Comparison of ENCODE assay signal across 15 cellular contexts in the genomic region with DNA sequence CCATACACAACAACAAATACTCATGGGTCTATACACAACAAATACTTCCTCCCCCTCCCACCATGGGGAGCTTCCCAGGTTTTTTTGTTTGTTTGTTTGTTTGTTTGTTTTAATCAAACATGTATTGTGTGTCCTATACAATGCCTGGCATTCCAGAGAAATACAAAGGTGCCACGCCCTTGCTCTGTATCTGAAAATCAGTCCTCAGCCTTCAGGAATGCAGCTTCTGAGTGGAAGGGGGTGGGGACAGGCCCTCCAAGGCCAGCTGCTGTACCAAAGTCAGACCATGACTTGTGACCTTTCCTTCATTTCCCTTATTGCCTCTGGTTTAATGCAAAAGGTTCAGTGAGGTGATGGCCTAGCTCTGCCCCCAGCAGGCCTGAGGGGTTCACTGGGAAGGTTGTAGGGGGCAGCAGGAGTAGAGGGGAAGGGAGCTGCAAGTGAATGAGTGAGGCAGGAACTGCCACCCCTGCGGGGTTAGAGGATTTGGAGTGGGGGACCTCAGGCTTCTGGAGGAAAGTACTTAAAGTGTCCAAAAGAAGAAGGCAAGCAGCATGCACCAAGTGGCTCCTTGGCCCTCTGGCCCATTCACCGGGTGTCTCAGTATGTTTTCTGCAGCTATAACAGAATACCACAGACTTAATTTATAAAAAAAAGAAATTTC.
DNase-seq lines count a peak whose midpoint lies in the region; ATAC-seq and TF ChIP-seq lines count a peak whose summit lies in the region.
"Had no signal": no experiment of that assay in that cellular context is flagged by ENCODE, and none has a peak within 500 bp of the region (broad histone marks: within the 10 kb centered on the region; RNA-seq: fewer than 3 reads in every experiment).

No MANE protein-coding gene starts in this region.

- H3K4me1 Mint-ChIP-seq in GM23338 (peaks cover 26% of the 10 kb centered on the region), WTC11 (peaks cover 23% of the 10 kb centered on the region)

- DNase-seq in AG08395 (ENCODE audit: low spot score) (peak; percentile 29), GM23338 (ENCODE audit: low spot score) (peak; percentile 69), WTC11 (ENCODE audit: low spot score) (no peak), lower lobe of right lung (no peak), hepatocyte (ENCODE audit: low spot score) (no peak), osteoblast (ENCODE audit: insufficient read length, low spot score, missing footprints) (no peak), coronary artery (ENCODE audit: low spot score) (no peak), DMS153 (lab: John Stamatoyannopoulos, UW) (no peak)
- DNase-seq: amygdala; mucosa of descending colon; NCI-H1417; NCI-H510A treated with DMSO at 0.1 percent for 48 hours; stimulated activated CD4-positive, alpha-beta T cell treated with anti-CD3 and anti-CD28 coated beads, Interleukin-4, amount 100 ng/mL, for 1 hour; stimulated activated naive CD4-positive, alpha-beta T cell had no signal

- H2AFZ ChIP-seq in GM23338 (no peak overlapping the region), hepatocyte (no peak overlapping the region), osteoblast (ENCODE audit: low read length) (no peak overlapping the region)

- no peaks in the 10 kb centered on the region for H3F3A ChIP-seq in GM23338 (replicated peaks; ENCODE audit: low read depth)

- H3K9me3 ChIP-seq in lower lobe of right lung: no peaks in the 10 kb centered on the region
- H3K9me3 ChIP-seq in hepatocyte (ENCODE audit: low read depth): no peaks in the 10 kb centered on the region
- H3K9me3 ChIP-seq in osteoblast (ENCODE audit: low read depth, low read length): no peaks in the 10 kb centered on the region
- H3K9me3 ChIP-seq: BLaER1, mucosa of descending colon had no signal

- H3K9me3 Mint-ChIP-seq in GM23338 (no peaks in the 10 kb centered on the region), WTC11 (no peaks in the 10 kb centered on the region)

- CTCF ChIA-PET in WTC11 (lab: Charles Lee): interaction anchor here (0.6 to 2.5 kb wide), 4 partner anchors 88 to 338 kb away, joined by 3 to 8 read pairs (median 4); no protein-coding TSS in a partner anchor

- no peaks in the 10 kb centered on the region for H3K9me2 ChIP-seq in GM23338 (ENCODE audit: insufficient read depth)
- no peaks in the 10 kb centered on the region for H3K9me2 ChIP-seq in hepatocyte (replicated peaks; ENCODE audit: insufficient read depth)

- intact Hi-C loops in lower lobe of right lung (cut with DNase I): no loop called here

- peak; percentile 68 for ATAC-seq in GM23338
- peak; percentile 67 for ATAC-seq in WTC11
- ATAC-seq in lower lobe of right lung: peak; percentile 61 to 64
- ATAC-seq: mucosa of descending colon had no signal

- TF ChIP-seq CTCF in GM23338 (conservative IDR thresholded peaks at IDR 0.05; ENCODE audit: low read depth in 2 of 2) (no peak), WTC11 (IDR thresholded peaks at IDR 0.05) (no peak), lower lobe of right lung (IDR thresholded peaks at IDR 0.05) (no peak), hepatocyte (IDR thresholded peaks at IDR 0.05; ENCODE audit: poor library complexity) (no peak), osteoblast (IDR thresholded peaks at IDR 0.05; ENCODE audit: extremely low read depth, low read depth, low read length) (no peak), coronary artery (IDR thresholded peaks at IDR 0.05) (no peak)

- POLR2A ChIA-PET in WTC11 (lab: Charles Lee): no interaction called here

- no peaks in the 10 kb centered on the region for H3K36me3 ChIP-seq in GM23338 (ENCODE audit: insufficient read depth)
- peaks cover 46% of the 10 kb centered on the region for H3K36me3 ChIP-seq in lower lobe of right lung
- H3K36me3 ChIP-seq in hepatocyte (replicated peaks; ENCODE audit: insufficient read depth, low read depth): no peaks in the 10 kb centered on the region
- H3K36me3 ChIP-seq in osteoblast (ENCODE audit: insufficient read depth, low read length): peaks cover 33% of the 10 kb centered on the region

- H3K27me3 ChIP-seq in GM23338 (ENCODE audit: insufficient read depth) (no peaks in the 10 kb centered on the region), lower lobe of right lung (ENCODE audit: low read depth) (no peaks in the 10 kb centered on the region), hepatocyte (no peaks in the 10 kb centered on the region), osteoblast (ENCODE audit: insufficient read depth, low read length) (no peaks in the 10 kb centered on the region)
- H3K27me3 ChIP-seq: BLaER1 had no signal

- H3K27me3 Mint-ChIP-seq in GM23338 (ENCODE audit: insufficient read depth, low read depth, poor library complexity) (peaks cover 8% of the 10 kb centered on the region), WTC11 (ENCODE audit: low read depth) (no peaks in the 10 kb centered on the region)

- H3K79me2 ChIP-seq in GM23338 (replicated peaks; ENCODE audit: insufficient read depth) (no peaks in the 10 kb centered on the region), hepatocyte (no peaks in the 10 kb centered on the region), osteoblast (ENCODE audit: insufficient read depth, low read length) (no peaks in the 10 kb centered on the region)

- H3K27ac Mint-ChIP-seq in GM23338 (no peak overlapping the region), WTC11 (peak overlapping the region; percentile 54; the same call in 1 of the 2 replicates)

- WGBS in hepatocyte (ENCODE audit: low lambda C conversion rate, missing lambda C conversion rate): 71% methylated on average over 3 of the region's 3 CpGs

- H3K36me3 Mint-ChIP-seq in GM23338 (ENCODE audit: low read depth): no peaks in the 10 kb centered on the region
- H3K36me3 Mint-ChIP-seq in WTC11: no peaks in the 10 kb centered on the region

- H3K4me2 ChIP-seq in GM23338: no peak overlapping the region
- no peak overlapping the region for H3K4me2 ChIP-seq in hepatocyte
- H3K4me2 ChIP-seq in osteoblast (ENCODE audit: insufficient read depth, low read length): no peak overlapping the region

- H3K4me3 Mint-ChIP-seq in GM23338 (no peak overlapping the region), WTC11 (no peak overlapping the region)

- peaks cover 6% of the 10 kb centered on the region for H3K4me1 ChIP-seq in GM23338 (ENCODE audit: insufficient read depth)
- H3K4me1 ChIP-seq in lower lobe of right lung: peaks cover 29% of the 10 kb centered on the region
- peaks cover 33% of the 10 kb centered on the region for H3K4me1 ChIP-seq in hepatocyte (ENCODE audit: insufficient read depth)
- H3K4me1 ChIP-seq in osteoblast (ENCODE audit: insufficient read depth, low read length): peaks cover 23% of the 10 kb centered on the region

- no peak overlapping the region for H3K4me3 ChIP-seq in GM23338
- H3K4me3 ChIP-seq in lower lobe of right lung: no peak overlapping the region
- H3K4me3 ChIP-seq in hepatocyte: no peak overlapping the region
- no peak overlapping the region for H3K4me3 ChIP-seq in osteoblast (ENCODE audit: insufficient read depth, low read length)
- H3K4me3 ChIP-seq in coronary artery: no peak overlapping the region
- H3K4me3 ChIP-seq: BLaER1, mucosa of descending colon had no signal

- H4K20me1 ChIP-seq in GM23338 (replicated peaks; ENCODE audit: insufficient read depth) (no peaks in the 10 kb centered on the region), hepatocyte (ENCODE audit: insufficient read depth, poor library complexity, severe bottlenecking) (no peaks in the 10 kb centered on the region), osteoblast (ENCODE audit: insufficient read depth, low read length) (no peaks in the 10 kb centered on the region)

- H3K27ac ChIP-seq in GM23338 (ENCODE audit: low read depth) (no peak overlapping the region), lower lobe of right lung (peak overlapping the region; percentile 18), hepatocyte (no peak overlapping the region), osteoblast (ENCODE audit: low read depth, low read length) (no peak overlapping the region), coronary artery (no peak overlapping the region)
- H3K27ac ChIP-seq: BLaER1 had no signal

TF ChIP-seq in GM23338, 12 proteins besides CTCF, POLR2A, EP300 and RAD21 (continues in another document):
- no peak for TF ChIP-seq ZNF331 (CRISPR knock-in tag; IDR thresholded peaks at IDR 0.05; ENCODE audit: low read depth)
- no peak for TF ChIP-seq NANOG (IDR thresholded peaks at IDR 0.05; ENCODE audit: borderline replicate concordance)
- no peak for TF ChIP-seq STAT1 (IDR thresholded peaks at IDR 0.05; ENCODE audit: unreplicated experiment)
- TF ChIP-seq CREB1 (CRISPR knock-in tag; IDR thresholded peaks at IDR 0.05; ENCODE audit: low read depth): no peak

TF ChIP-seq in WTC11, 78 proteins besides CTCF, POLR2A, EP300 and RAD21 (continues in another document):
- TF ChIP-seq USF2 (CRISPR knock-in tag; IDR thresholded peaks at IDR 0.05) (no peak), CREM (CRISPR knock-in tag; IDR thresholded peaks at IDR 0.05) (no peak), ZNF317 (CRISPR knock-in tag; IDR thresholded peaks at IDR 0.05; ENCODE audit: borderline replicate concordance, low read depth) (no peak), FOXJ3 (CRISPR knock-in tag; IDR thresholded peaks at IDR 0.05; ENCODE audit: borderline replicate concordance) (no peak), ATF6 (CRISPR knock-in tag; IDR thresholded peaks at IDR 0.05) (no peak)

Comparison
In these comparisons a context has a peak if more than half of its experiments do, and no peak if none do; other contexts are left out.
1. DNase-seq: peak in AG08395 (single experiment) and GM23338 (single experiment); none in WTC11 (single experiment), lower lobe of right lung (single experiment), hepatocyte (single experiment), osteoblast (single experiment), coronary artery (single experiment) and DMS153 (single experiment).
2. Peak in every context shown above with its lines, with median percentiles within 50 percentile points of each other: ATAC-seq.